In genomic region chr10:59865101-59865500, GRCh38 we compare ENCODE assay signal across 8 cellular contexts. TPM values are rescaled to one million over a fixed set of nuclear protein-coding genes. Genes with fewer than 3 reads are reported as not detected.
DNase-seq lines count a peak whose midpoint lies in the region; ATAC-seq and TF ChIP-seq lines count a peak whose summit lies in the region.

No MANE protein-coding gene starts in this region.

- H3K4me3 ChIP-seq in Caco-2 (ENCODE audit: low read depth, low read length): no peak overlapping the region
- H3K4me3 ChIP-seq in heart left ventricle: no peak overlapping the region
- H3K4me3 ChIP-seq in SJCRH30: no peak overlapping the region

- H3K36me3 ChIP-seq in Caco-2 (ENCODE audit: control insufficient read depth, insufficient read depth, low read length) (no peaks in the 10 kb centered on the region), heart left ventricle (no peaks in the 10 kb centered on the region), SJCRH30 (no peaks in the 10 kb centered on the region)

- H3K27ac ChIP-seq in heart left ventricle (peak overlapping the region in 3 of 12 donors; percentile 12 to 57 (median 16)), SJCRH30 (no peak overlapping the region)

- peak; percentile 73 for ATAC-seq in GM18873 (IDR thresholded peaks at IDR 0.05; ENCODE audit: low FRiP score, unreplicated experiment)
- ATAC-seq in HG03159 (IDR thresholded peaks at IDR 0.05; ENCODE audit: unreplicated experiment): peak; percentile 57
- peak; percentile 65 to 86 (median 72) for ATAC-seq in heart left ventricle
- ATAC-seq in stimulated activated naive CD8-positive, alpha-beta T cell treated with anti-CD3 and anti-CD28 coated beads, Interleukin-15, amount 100 ng/mL, for 72 hours: peak; percentile 29

- H3K27me3 Mint-ChIP-seq in Caco-2 (ENCODE audit: insufficient read depth, unreplicated experiment): no peaks in the 10 kb centered on the region
- no peaks in the 10 kb centered on the region for H3K27me3 Mint-ChIP-seq in stimulated activated naive CD8-positive, alpha-beta T cell treated with anti-CD3 and anti-CD28 coated beads, Interleukin-15, amount 100 ng/mL, for 72 hours

- peaks cover 7% of the 10 kb centered on the region for H3K9me3 ChIP-seq in Caco-2
- no peaks in the 10 kb centered on the region for H3K9me3 ChIP-seq in heart left ventricle
- no peaks in the 10 kb centered on the region for H3K9me3 ChIP-seq in SJCRH30 (replicated peaks)

- WGBS in heart left ventricle, 4 donors: 44 to 56% (median 51%) methylated on average over 5 of the region's 5 CpGs

- peak overlapping the region; percentile 39 for H3K27ac Mint-ChIP-seq in Caco-2 (ENCODE audit: unreplicated experiment)
- peak overlapping the region in 1 of 2 donors; percentile 75 for H3K27ac Mint-ChIP-seq in stimulated activated naive CD8-positive, alpha-beta T cell treated with anti-CD3 and anti-CD28 coated beads, Interleukin-15, amount 100 ng/mL, for 72 hours

- CTCF ChIA-PET in Caco-2 (lab: Charles Lee): interaction anchor here (0.5 to 2.8 kb wide), 12 partner anchors 9 to 310 kb away, joined by 3 to 34 read pairs (median 4); partner anchors contain the start of gene CCDC6

- TF ChIP-seq CTCF in Caco-2 (IDR thresholded peaks at IDR 0.05; ENCODE audit: insufficient read depth in 1 of 2, low read depth in 1 of 2, low read length in 1 of 2, severe bottlenecking in 1 of 2, unreplicated experiment in 1 of 2) (peak; percentile 73 to 86), heart left ventricle (IDR thresholded peaks at IDR 0.05) (peak in 11 of 12 donors; percentile 17 to 60 (median 44))

- no peak overlapping the region for H3K4me3 Mint-ChIP-seq in Caco-2 (ENCODE audit: unreplicated experiment)
- peak overlapping the region; percentile 58 to 77 for H3K4me3 Mint-ChIP-seq in stimulated activated naive CD8-positive, alpha-beta T cell treated with anti-CD3 and anti-CD28 coated beads, Interleukin-15, amount 100 ng/mL, for 72 hours

- no peaks in the 10 kb centered on the region for H3K4me1 ChIP-seq in Caco-2
- peaks cover 0 to 39% (median 19%) of the 10 kb centered on the region in 12 donors for H3K4me1 ChIP-seq in heart left ventricle
- no peaks in the 10 kb centered on the region for H3K4me1 ChIP-seq in SJCRH30

- H3K4me1 Mint-ChIP-seq in Caco-2 (ENCODE audit: low read depth, unreplicated experiment): peaks cover 27% of the 10 kb centered on the region
- peaks cover 62% of the 10 kb centered on the region for H3K4me1 Mint-ChIP-seq in stimulated activated naive CD8-positive, alpha-beta T cell treated with anti-CD3 and anti-CD28 coated beads, Interleukin-15, amount 100 ng/mL, for 72 hours

- DNase-seq in Caco-2 (peak; percentile 60 to 75), SW480 (ENCODE audit: low spot score) (peak; percentile 90), heart left ventricle (peak in 1 of 5 donors; percentile 42), SJCRH30 (no peak), NCI-H1436 (lab: John Stamatoyannopoulos, UW) (no peak)
- DNase-seq in stimulated activated naive CD8-positive, alpha-beta T cell treated with anti-CD3 and anti-CD28 coated beads, Interleukin-15, amount 100 ng/mL, for 72 hours: no peak

- peaks cover 4% of the 10 kb centered on the region for H3K36me3 Mint-ChIP-seq in Caco-2 (ENCODE audit: insufficient read depth, unreplicated experiment)

- POLR2A ChIA-PET in Caco-2 (lab: Charles Lee): interaction anchor here (2.7 kb wide), 1 partner anchor 41 kb away, joined by 25 read pairs; the partner anchor contains the start of gene CCDC6

- intact Hi-C loops in Caco-2 (cut with micrococcal nuclease; ENCODE audit: unreplicated experiment) (loop anchor here (1.0 kb wide), 3 partner anchors 41 to 183 kb away; partner anchors contain the start of gene CCDC6), heart left ventricle (cut with DNase I) (loop anchor here in 9 of 10 donors (2.0 to 10.0 kb wide), 5 partner anchors 37 to 170 kb away; partner anchors contain the start of gene CCDC6 (in 4 of the 9))

- H3K9me3 Mint-ChIP-seq in Caco-2 (ENCODE audit: unreplicated experiment): peaks cover 9% of the 10 kb centered on the region
- H3K9me3 Mint-ChIP-seq in stimulated activated naive CD8-positive, alpha-beta T cell treated with anti-CD3 and anti-CD28 coated beads, Interleukin-15, amount 100 ng/mL, for 72 hours: peaks cover 0 to 7% of the 10 kb centered on the region in 2 donors

- TF ChIP-seq POLR2A in heart left ventricle (IDR thresholded peaks at IDR 0.05): no peak

- no TSS peak for BruUV-seq in Caco-2 (replicated peaks; lab: Mats Ljungman, UMichigan)

- H3K27me3 ChIP-seq in Caco-2 (replicated peaks; ENCODE audit: control insufficient read depth, insufficient read depth, low read length) (no peaks in the 10 kb centered on the region), heart left ventricle (no peaks in the 10 kb centered on the region), SJCRH30 (no peaks in the 10 kb centered on the region)

RNA-seq across cellular contexts. Expression of gene CCDC6, which starts 41.3 kb away (rescaled TPM):
- total RNA-seq in Caco-2 (2022) (113 and 116 TPM in 2 replicates), heart left ventricle (10 to 100 TPM; 13.8 to 47.1 (median 20.2) TPM)
- polyA plus RNA-seq in heart left ventricle: 10 to 100 TPM in 1 of 2 donors, 1 to 10 TPM in 1; 3.7 to 17.3 TPM
- total RNA-seq in SJCRH30 (2014; rRNA removed; shearing (Covaris generic)): 18.2 and 19.1 TPM in 2 replicates

Comparison
In these comparisons a context has a peak if more than half of its experiments do, and no peak if none do; other contexts are left out.
1. DNase-seq: peak in Caco-2 (2 of 2) and SW480 (single experiment); none in stimulated activated naive CD8-positive, alpha-beta T cell treated with anti-CD3 and anti-CD28 coated beads, Interleukin-15, amount 100 ng/mL, for 72 hours (0 of 2), SJCRH30 (0 of 2) and NCI-H1436 (single experiment).
2. Peak in every context shown above with its lines, with median percentiles within 50 percentile points of each other: ATAC-seq.